In genomic region chr20:63653041-63653973, GRCh38 we compare ENCODE assay signal across 8 cellular contexts. TPM values are rescaled to one million over a fixed set of nuclear protein-coding genes. Genes with fewer than 3 reads are reported as not detected.
A peak's percentile ranks its signal among the peaks of the same experiment; 100 is the strongest.
DNase-seq lines count a peak whose midpoint lies in the region; ATAC-seq and TF ChIP-seq lines count a peak whose summit lies in the region.

TSS of gene STMN3 (minus strand) at chr20:63653424. CDS start at chr20:63653345, 79 bp downstream.

- peak within 1 kb of the TSS; percentile 92 for H3K27ac Mint-ChIP-seq in WTC11

- peaks cover 11% of the 10 kb centered on the region for H3K4me1 ChIP-seq in iPS-20b (ENCODE audit: insufficient read depth, low read length)

- no peak for TF ChIP-seq CTCF in GM20000 (IDR thresholded peaks at IDR 0.05; ENCODE audit: extremely low read depth, missing control alignments)
- no peak for TF ChIP-seq CTCF in WTC11 (IDR thresholded peaks at IDR 0.05)

- H3K9me3 ChIP-seq in iPS-20b (ENCODE audit: insufficient read depth, low read depth, low read length), result no peaks in the 10 kb centered on the region

- H3K27me3 Mint-ChIP-seq in WTC11 (ENCODE audit: low read depth), result peaks cover 3% of the 10 kb centered on the region; the same call in 1 of the 2 replicates

- peak within 1 kb of the TSS; percentile 70 for H3K27ac ChIP-seq in caudate nucleus (ENCODE audit: low read depth, low read length)
- peak within 1 kb of the TSS; percentile 94 for H3K27ac ChIP-seq in iPS-20b (ENCODE audit: low read length)

- CTCF ChIA-PET in WTC11 (lab: Charles Lee), result interaction anchor here (0.6 to 4.0 kb wide), 8 partner anchors 11 to 964 kb away, joined by 3 to 50 read pairs (median 4); partner anchors contain the start of genes PRPF6 and PTK6

- DNase-seq in GM20000 (ENCODE audit: low spot score) (peak; percentile 87), NCI-H2227 (lab: John Stamatoyannopoulos, UW; ENCODE audit: unreplicated experiment) (peak; percentile 95), WTC11 (ENCODE audit: low spot score) (peak; percentile 96), caudate nucleus (lab: John Stamatoyannopoulos, UW) (peak in 58 of 61 donors; percentile 19 to 92 (median 78)), sciatic nerve (ENCODE audit: low spot score) (peak; percentile 94)

- intact Hi-C loops in sciatic nerve (cut with DNase I), result no loop called here

- no peaks in the 10 kb centered on the region for H3K36me3 ChIP-seq in iPS-20b (ENCODE audit: insufficient read depth, low read depth, low read length)

- no peaks in the 10 kb centered on the region for H3K9me3 Mint-ChIP-seq in WTC11

- ATAC-seq in WTC11 (peak; percentile 66), sciatic nerve (peak; percentile 82), GM21723 (IDR thresholded peaks at IDR 0.05; ENCODE audit: unreplicated experiment) (no peak), GM21515 (IDR thresholded peaks at IDR 0.05; ENCODE audit: unreplicated experiment) (no peak)

- peak within 1 kb of the TSS; percentile 96 for H3K9ac ChIP-seq in iPS-20b (ENCODE audit: low read depth, low read length)

- peaks cover 11% of the 10 kb centered on the region for H3K27me3 ChIP-seq in iPS-20b (ENCODE audit: insufficient read depth, low read length)

- H3K36me3 Mint-ChIP-seq in WTC11, result no peaks in the 10 kb centered on the region

- POLR2A ChIA-PET in WTC11 (lab: Charles Lee), result interaction anchor here (1.2 to 3.1 kb wide), 4 partner anchors 11 to 212 kb away, joined by 3 to 23 read pairs (median 4); partner anchors contain the start of genes GMEB2, PPDPF and TPD52L2

- H3K4me3 ChIP-seq in iPS-20b (ENCODE audit: low read length), result peak within 1 kb of the TSS; percentile 83

- H3K4me3 Mint-ChIP-seq in WTC11, result peak within 1 kb of the TSS; percentile 80

- H3K4me1 Mint-ChIP-seq in WTC11, result peaks cover 18% of the 10 kb centered on the region

TF ChIP-seq in WTC11, 78 proteins besides CTCF, POLR2A, EP300 and RAD21 (continues in another document):
- TF ChIP-seq TEAD4 (CRISPR knock-in tag; IDR thresholded peaks at IDR 0.05), result peak; percentile 70; the same call in 1 of the 2 replicates
- no peak for TF ChIP-seq ZNF396 (CRISPR knock-in tag; IDR thresholded peaks at IDR 0.05; ENCODE audit: borderline replicate concordance)
- peak; percentile 65; the same call in 1 of the 2 replicates for TF ChIP-seq E2F4 (CRISPR knock-in tag; IDR thresholded peaks at IDR 0.05; ENCODE audit: borderline replicate concordance, low read depth)
- TF ChIP-seq PREB (CRISPR knock-in tag; IDR thresholded peaks at IDR 0.05; ENCODE audit: borderline replicate concordance), result peak; percentile 82; the same call in 1 of the 2 replicates
- TF ChIP-seq USF1 (CRISPR knock-in tag; IDR thresholded peaks at IDR 0.05), result peak; percentile 62; the same call in 1 of the 2 replicates
- TF ChIP-seq NFATC4 (CRISPR knock-in tag; IDR thresholded peaks at IDR 0.05), result no peak
- TF ChIP-seq ZNF138 (CRISPR knock-in tag; conservative IDR thresholded peaks at IDR 0.05), result no peak
- TF ChIP-seq ERG (CRISPR knock-in tag; IDR thresholded peaks at IDR 0.05), result no peak
- TF ChIP-seq OVOL2 (CRISPR knock-in tag; IDR thresholded peaks at IDR 0.05; ENCODE audit: borderline replicate concordance), result no peak
- peak; percentile 89 for TF ChIP-seq SMAD3 (CRISPR knock-in tag; IDR thresholded peaks at IDR 0.05; ENCODE audit: borderline replicate concordance)
- TF ChIP-seq USF2 (CRISPR knock-in tag; IDR thresholded peaks at IDR 0.05), result no peak
- TF ChIP-seq ZNF281 (CRISPR knock-in tag; IDR thresholded peaks at IDR 0.05), result peak; percentile 92
- TF ChIP-seq ZNF219 (CRISPR knock-in tag; IDR thresholded peaks at IDR 0.05; ENCODE audit: borderline replicate concordance), result peak; percentile 95; the same call in 1 of the 2 replicates
- TF ChIP-seq HMGXB4 (CRISPR knock-in tag; IDR thresholded peaks at IDR 0.05), result no peak; the same call in 1 of the 2 replicates
- peak; percentile 44; the same call in 1 of the 2 replicates for TF ChIP-seq ZNF121 (CRISPR knock-in tag; IDR thresholded peaks at IDR 0.05)
- no peak; the same call in 1 of the 2 replicates for TF ChIP-seq NFYB (CRISPR knock-in tag; conservative IDR thresholded peaks at IDR 0.05; ENCODE audit: low read depth)
- no peak for TF ChIP-seq ZBTB21 (CRISPR knock-in tag; IDR thresholded peaks at IDR 0.05; ENCODE audit: borderline replicate concordance)
- peak; percentile 82; the same call in 1 of the 2 replicates for TF ChIP-seq CREB1 (CRISPR knock-in tag; IDR thresholded peaks at IDR 0.05)
- peak; percentile 90; the same call in 1 of the 2 replicates for TF ChIP-seq TCF7 (CRISPR knock-in tag; IDR thresholded peaks at IDR 0.05; ENCODE audit: low read depth)
- peak; percentile 74; the same call in 1 of the 2 replicates for TF ChIP-seq TEAD1 (CRISPR knock-in tag; IDR thresholded peaks at IDR 0.05)

RNA-seq across cellular contexts. Expression of gene STMN3, which starts in this region (rescaled TPM):
- 53.0 to 65.6 TPM (median 53.4 TPM) in 3 replicates for total RNA-seq in WTC11 (2021)
- total RNA-seq in sciatic nerve, result 19.7 TPM

Comparison
In these comparisons a context has a peak if more than half of its experiments do, and no peak if none do; other contexts are left out.
1. ATAC-seq: peak in WTC11 (single experiment) and sciatic nerve (single experiment); none in GM21723 (single experiment) and GM21515 (single experiment).
2. Peak in every context shown above with its lines, with median percentiles within 50 percentile points of each other: DNase-seq.